Comparison of ENCODE assay signal across 8 cellular contexts in the genomic region with DNA sequence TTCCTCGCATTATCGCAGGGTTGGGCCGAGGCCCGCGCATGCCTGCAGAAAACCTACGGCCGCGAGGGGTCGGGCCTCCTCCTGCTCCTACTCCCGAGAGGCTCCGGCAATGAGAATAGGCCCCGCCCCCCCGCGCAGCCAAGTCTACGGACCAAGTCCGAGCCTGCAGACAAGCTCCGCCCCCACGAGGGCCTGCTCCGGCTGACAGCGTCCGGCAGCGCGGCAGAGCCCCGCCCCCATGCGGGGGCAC. TPM values are rescaled to one million over a fixed set of nuclear protein-coding genes. Genes with fewer than 3 reads are reported as not detected.
DNase-seq lines count a peak whose midpoint lies in the region; ATAC-seq, FAIRE-seq and TF ChIP-seq lines count a peak whose summit lies in the region.

No MANE protein-coding gene starts in this region.

- peak overlapping the region; percentile 94; a peak in 3 of 6 replicates for H3K27ac ChIP-seq in A549
- peak overlapping the region; percentile 100 for H3K27ac ChIP-seq in left lung

- no peak for TF ChIP-seq RAD21 in A549 (conservative IDR thresholded peaks at IDR 0.05 in 1 of 2, IDR thresholded peaks at IDR 0.05 in 1 of 2)

- H3K4me3 ChIP-seq in A549 (peak overlapping the region; percentile 74; the same call in 1 of the 3 replicates), left lung (peak overlapping the region; percentile 66 to 82)

- TF ChIP-seq EP300 in A549 (IDR thresholded peaks at IDR 0.05): no peak

- H3K36me3 Mint-ChIP-seq in activated CD4-positive, alpha-beta memory T cell treated with anti-CD3 and anti-CD28 coated beads for 36 hours: peaks cover 11% of the 10 kb centered on the region

- no peaks in the 10 kb centered on the region for H3K27me3 Mint-ChIP-seq in activated CD4-positive, alpha-beta memory T cell treated with anti-CD3 and anti-CD28 coated beads for 36 hours

- TF ChIP-seq CTCF in A549 (IDR thresholded peaks at IDR 0.05) (no peak), left lung (IDR thresholded peaks at IDR 0.05) (peak; percentile 23 to 84)

- intact Hi-C loops in activated CD4-positive, alpha-beta memory T cell treated with anti-CD3 and anti-CD28 coated beads for 36 hours (cut with micrococcal nuclease): loop anchor here (1.0 to 10.0 kb wide), 8 partner anchors 17 to 1219 kb away; a partner anchor contains a TSS
- intact Hi-C loops in left lung (cut with DNase I): no loop called here

- H3K4me1 ChIP-seq in A549 (peaks cover 28% of the 10 kb centered on the region), left lung (peaks cover 26 to 66% of the 10 kb centered on the region in 2 donors)

- no peaks in the 10 kb centered on the region for H3K9me3 ChIP-seq in A549
- no peaks in the 10 kb centered on the region for H3K9me3 ChIP-seq in left lung

- peaks cover 23% of the 10 kb centered on the region for H3K4me1 Mint-ChIP-seq in activated CD4-positive, alpha-beta memory T cell treated with anti-CD3 and anti-CD28 coated beads for 36 hours (ENCODE audit: low read depth)

- peak overlapping the region; percentile 96 for H3K4me3 Mint-ChIP-seq in activated CD4-positive, alpha-beta memory T cell treated with anti-CD3 and anti-CD28 coated beads for 36 hours

- no peaks in the 10 kb centered on the region for H3K27me3 ChIP-seq in left lung

- peak overlapping the region; percentile 98 for H3K27ac Mint-ChIP-seq in activated CD4-positive, alpha-beta memory T cell treated with anti-CD3 and anti-CD28 coated beads for 36 hours

- no peaks in the 10 kb centered on the region for H3K36me3 ChIP-seq in left lung

- no peaks in the 10 kb centered on the region for H3K9me3 Mint-ChIP-seq in activated CD4-positive, alpha-beta memory T cell treated with anti-CD3 and anti-CD28 coated beads for 36 hours

- peak; percentile 86 to 99 for DNase-seq in A549 (ENCODE audit: low read depth in 1 of 2, low spot score in 1 of 2)
- DNase-seq in NCI-H69 (lab: John Stamatoyannopoulos, UW): peak; percentile 100
- peak; percentile 100 for DNase-seq in activated CD4-positive, alpha-beta memory T cell treated with anti-CD3 and anti-CD28 coated beads for 36 hours
- DNase-seq in dermis blood vessel endothelial cell: peak; percentile 100
- DNase-seq in left lung: peak; percentile 100
- peak; percentile 100 for DNase-seq in stimulated activated CD4-positive, alpha-beta T cell treated with anti-CD3 and anti-CD28 coated beads, Interleukin-4, amount 100 ng/mL, for 1 hour

- CTCF ChIA-PET in A549 (lab: Yijun Ruan, JAX): interaction anchor here (0.6 to 2.2 kb wide), 12 partner anchors 8 to 77 kb away, joined by 3 to 17 read pairs (median 4); a partner anchor contains a TSS
- CTCF ChIA-PET in activated CD4-positive, alpha-beta memory T cell treated with anti-CD3 and anti-CD28 coated beads for 36 hours (lab: Charles Lee): interaction anchor here (0.6 to 2.5 kb wide), 22 partner anchors 9 to 1141 kb away, joined by 3 to 21 read pairs (median 3); a partner anchor contains a TSS

- POLR2A ChIA-PET in A549 (lab: Yijun Ruan, JAX): interaction anchor here (0.5 to 1.7 kb wide), 13 partner anchors 9 to 1111 kb away, joined by 3 to 24 read pairs (median 4); a partner anchor contains a TSS
- POLR2A ChIA-PET in activated CD4-positive, alpha-beta memory T cell treated with anti-CD3 and anti-CD28 coated beads for 36 hours (lab: Charles Lee): interaction anchor here (1.2 to 1.7 kb wide), 5 partner anchors 16 to 68 kb away, joined by 4 to 16 read pairs (median 7); a partner anchor contains a TSS

- WGBS in A549 (ENCODE audit: missing lambda C conversion rate): no CpG with 5 or more reads among the region's 25 CpGs

- H3K4me2 ChIP-seq in A549: no peak overlapping the region; the same call in 2 of the 3 replicates

- FAIRE-seq in A549 (lab: Jason Lieb, UNC): no peak

- ATAC-seq in A549: no peak
- ATAC-seq in GM18520 (IDR thresholded peaks at IDR 0.05; ENCODE audit: unreplicated experiment): peak; percentile 77
- ATAC-seq in HG03469 (IDR thresholded peaks at IDR 0.05; ENCODE audit: unreplicated experiment): peak; percentile 53
- ATAC-seq in left lung: peak; percentile 92

- no peak for TF ChIP-seq POLR2A in A549 (IDR thresholded peaks at IDR 0.05; ENCODE audit: low read length)

TF ChIP-seq in A549, 52 proteins besides CTCF, POLR2A, EP300 and RAD21:
- TF ChIP-seq RFX5 (IDR thresholded peaks at IDR 0.05) (no peak), ZNF302 (CRISPR knock-in tag; IDR thresholded peaks at IDR 0.05) (no peak), SREBF2 (IDR thresholded peaks at IDR 0.05) (no peak), SMC3 (IDR thresholded peaks at IDR 0.05) (no peak), NFE2L2 (conservative IDR thresholded peaks at IDR 0.05; ENCODE audit: low read length) (no peak)
TF ChIP-seq in A549: peak in this region for 0.

RNA-seq across cellular contexts. Expression of a gene that starts 3.1 kb away (rescaled TPM):
- polyA plus RNA-seq in A549 (2011; rRNA removed) (0.15 and 0.36 TPM in 2 replicates), A549 (2017; fragmentation: RNase III; extraction: RNeasy Plus Mini Kit Qiagen cat#74134 plus additional on column Dnase treatment) (0.19 to 0.30 TPM (median 0.22 TPM) in 3 replicates)
- polyA plus RNA-seq in A549 (2012; cell fraction: cytosol; rRNA removed): 0.34 and 0.66 TPM in 2 replicates
- 0.74 and 0.87 TPM in 2 replicates for polyA plus RNA-seq in A549 (2012; cell fraction: nucleus; rRNA removed)
- 0.19 and 0.29 TPM in 2 replicates for polyA minus RNA-seq in A549 (2011; rRNA and poly(A)+ RNA removed)
- 100 to 1,000 TPM; 117 to 118 TPM for total RNA-seq in activated CD4-positive, alpha-beta memory T cell treated with anti-CD3 and anti-CD28 coated beads for 36 hours
- total RNA-seq in dermis blood vessel endothelial cell (3.1 and 8.7 TPM in 2 replicates), left lung (10 to 100 TPM; 24.4 to 81.7 TPM)

RNA-seq across cellular contexts. Expression of a gene that starts 5.6 kb away (rescaled TPM):
- polyA plus RNA-seq in A549 (2011; rRNA removed) (27.0 and 27.4 TPM in 2 replicates), A549 (2017; fragmentation: RNase III; extraction: RNeasy Plus Mini Kit Qiagen cat#74134 plus additional on column Dnase treatment) (24.8 to 32.5 TPM (median 30.8 TPM) in 3 replicates)
- polyA plus RNA-seq in A549 (2012; cell fraction: cytosol; rRNA removed): 27.1 and 31.5 TPM in 2 replicates
- 44.7 and 49.7 TPM in 2 replicates for polyA plus RNA-seq in A549 (2012; cell fraction: nucleus; rRNA removed)
- 20.5 and 22.7 TPM in 2 replicates for polyA minus RNA-seq in A549 (2011; rRNA and poly(A)+ RNA removed)
- 10 to 100 TPM; 63.4 to 65.9 TPM for total RNA-seq in activated CD4-positive, alpha-beta memory T cell treated with anti-CD3 and anti-CD28 coated beads for 36 hours
- total RNA-seq in dermis blood vessel endothelial cell (62.3 and 85.6 TPM in 2 replicates), left lung (10 to 100 TPM; 91.0 to 99.1 TPM)

RNA-seq across cellular contexts. Expression of a gene that starts 11.5 kb away (rescaled TPM):
- polyA plus RNA-seq in A549 (2011; rRNA removed) (1.4 and 1.6 TPM in 2 replicates), A549 (2017; fragmentation: RNase III; extraction: RNeasy Plus Mini Kit Qiagen cat#74134 plus additional on column Dnase treatment) (1.4 to 2.4 TPM (median 2.1 TPM) in 3 replicates)
- polyA plus RNA-seq in A549 (2012; cell fraction: cytosol; rRNA removed): 1.4 and 1.7 TPM in 2 replicates
- polyA plus RNA-seq in A549 (2012; cell fraction: nucleus; rRNA removed): 12.0 and 13.3 TPM in 2 replicates
- polyA minus RNA-seq in A549 (2011; rRNA and poly(A)+ RNA removed): 0.54 and 0.62 TPM in 2 replicates
- 10 to 100 TPM; 16.5 to 23.5 TPM for total RNA-seq in activated CD4-positive, alpha-beta memory T cell treated with anti-CD3 and anti-CD28 coated beads for 36 hours
- total RNA-seq in dermis blood vessel endothelial cell (0.74 and 0.85 TPM in 2 replicates), left lung (100 to 1,000 TPM; 221 to 616 TPM)

RNA-seq across cellular contexts. Expression of a gene that starts 17.4 kb away (rescaled TPM):
- 49.1 and 54.1 TPM in 2 replicates for polyA plus RNA-seq in A549 (2011; rRNA removed)
- 43.5 and 54.8 TPM in 2 replicates for polyA plus RNA-seq in A549 (2012; cell fraction: cytosol; rRNA removed)
- polyA plus RNA-seq in A549 (2012; cell fraction: nucleus; rRNA removed): 24.8 and 27.2 TPM in 2 replicates
- polyA plus RNA-seq in A549 (2017; fragmentation: RNase III; extraction: RNeasy Plus Mini Kit Qiagen cat#74134 plus additional on column Dnase treatment): 46.2 to 64.1 TPM (median 62.7 TPM) in 3 replicates
- polyA minus RNA-seq in A549 (2011; rRNA and poly(A)+ RNA removed): 26.5 and 26.8 TPM in 2 replicates
- 10 to 100 TPM; 60.8 to 63.8 TPM for total RNA-seq in activated CD4-positive, alpha-beta memory T cell treated with anti-CD3 and anti-CD28 coated beads for 36 hours
- total RNA-seq in dermis blood vessel endothelial cell: 31.6 and 53.1 TPM in 2 replicates
- 10 to 100 TPM; 43.9 to 65.7 TPM for total RNA-seq in left lung

RNA-seq across cellular contexts. Expression of a gene that starts 19.7 kb away (rescaled TPM):
- polyA plus RNA-seq in A549 (2011; rRNA removed) (40.6 and 50.0 TPM in 2 replicates), A549 (2017; fragmentation: RNase III; extraction: RNeasy Plus Mini Kit Qiagen cat#74134 plus additional on column Dnase treatment) (28.7 to 30.0 TPM (median 29.4 TPM) in 3 replicates)
- 47.2 and 63.8 TPM in 2 replicates for polyA plus RNA-seq in A549 (2012; cell fraction: cytosol; rRNA removed)
- polyA plus RNA-seq in A549 (2012; cell fraction: nucleus; rRNA removed): 51.0 and 53.0 TPM in 2 replicates
- 85.6 and 105 TPM in 2 replicates for polyA minus RNA-seq in A549 (2011; rRNA and poly(A)+ RNA removed)
- 10 to 100 TPM; 34.0 to 34.8 TPM for total RNA-seq in activated CD4-positive, alpha-beta memory T cell treated with anti-CD3 and anti-CD28 coated beads for 36 hours
- total RNA-seq in dermis blood vessel endothelial cell (9.5 and 22.2 TPM in 2 replicates), left lung (10 to 100 TPM; 55.5 to 61.2 TPM)

Comparison
In these comparisons a context has a peak if more than half of its experiments do, and no peak if none do; other contexts are left out.
1. ATAC-seq: peak in GM18520 (single experiment), HG03469 (single experiment) and left lung (single experiment); none in A549 (0 of 2).
2. Peak in every context shown above with its lines, with median percentiles within 50 percentile points of each other: DNase-seq.